ENCODE assay signal across 8 cellular contexts in the genomic region with DNA sequence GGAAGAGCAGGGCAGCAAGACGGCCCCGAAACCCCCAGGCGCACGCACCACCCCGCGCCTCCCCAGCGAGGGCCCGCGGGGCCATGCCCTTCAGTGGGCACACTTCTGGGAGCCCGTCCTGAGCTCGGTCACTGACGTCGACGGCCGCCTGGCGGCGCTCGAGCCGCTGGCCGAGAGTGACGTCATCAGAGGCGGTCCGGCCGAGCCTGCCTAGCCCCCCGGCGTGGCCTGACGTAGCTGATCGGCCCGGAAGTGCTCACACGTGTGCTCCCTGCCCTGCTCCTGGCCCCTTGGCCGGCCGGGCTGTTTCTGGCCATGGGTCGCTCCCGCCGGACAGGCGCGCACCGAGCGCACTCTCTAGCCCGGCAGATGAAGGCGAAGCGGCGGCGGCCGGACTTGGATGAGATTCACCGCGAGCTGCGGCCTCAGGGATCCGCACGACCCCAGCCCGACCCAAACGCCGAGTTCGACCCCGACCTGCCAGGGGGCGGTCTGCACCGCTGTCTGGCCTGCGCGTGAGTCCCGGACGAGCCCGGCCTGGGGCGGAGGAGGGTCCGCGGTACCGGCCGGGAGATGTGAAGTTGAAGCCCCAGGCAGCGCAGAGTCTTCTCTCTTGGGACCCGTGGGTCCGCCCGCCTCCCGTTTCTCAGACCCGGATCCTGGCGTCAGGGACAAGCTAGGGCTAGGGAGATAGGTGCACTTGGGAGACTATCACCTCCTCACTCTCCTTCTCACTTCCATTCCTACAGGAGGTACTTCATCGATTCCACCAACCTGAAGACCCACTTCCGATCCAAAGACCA. TPM values are rescaled to one million over a fixed set of nuclear protein-coding genes. Genes with fewer than 3 reads are reported as not detected.
DNase-seq lines count a peak whose midpoint lies in the region; ATAC-seq and TF ChIP-seq lines count a peak whose summit lies in the region.

Gene ZNF593, plus strand, starts transcription at position 240 of the 803 bp plus-strand sequence. Its CDS starts 76 bp downstream, at position 316.

- DNase-seq in DMS114 treated with DMSO at 0.1 percent for 48 hours (lab: John Stamatoyannopoulos, UW; ENCODE audit: unreplicated experiment) (peak; percentile 74), OCI-M2 (lab: John Stamatoyannopoulos, UW; ENCODE audit: unreplicated experiment) (peak; percentile 60), epithelial cell of proximal tubule (ENCODE audit: low read depth) (no peak)
- peak; percentile 88 for DNase-seq in activated T-cell treated with anti-CD3 and anti-CD28 coated beads, Interleukin-2, amount 50 U/mL, for 1 hour
- peak; percentile 95 for DNase-seq in stimulated activated CD8-positive, alpha-beta memory T cell treated with anti-CD3 and anti-CD28 coated beads, Interleukin-4, amount 100 ng/mL, for 48 hours

- peak within 1 kb of the TSS; percentile 85 for H3K4me3 ChIP-seq in HUES64 (ENCODE audit: low read length)
- H3K4me3 ChIP-seq in epithelial cell of proximal tubule (ENCODE audit: low read depth, low read length) = peak within 1 kb of the TSS; percentile 97
- H3K4me3 ChIP-seq in mucosa of stomach (ENCODE audit: low read length) = peak within 1 kb of the TSS; percentile 86

- H3K9me3 ChIP-seq in HUES64 (ENCODE audit: insufficient read depth, low read depth, low read length) (no peaks in the 10 kb centered on the region), mucosa of stomach (ENCODE audit: control insufficient read depth, low read length) (no peaks in the 10 kb centered on the region)

- H3K36me3 ChIP-seq in HUES64 (ENCODE audit: insufficient read depth, low read length) (peaks cover 5% of the 10 kb centered on the region), mucosa of stomach (ENCODE audit: control insufficient read depth, insufficient read depth, low read length) (no peaks in the 10 kb centered on the region)

- TF ChIP-seq CTCF in epithelial cell of proximal tubule (conservative IDR thresholded peaks at IDR 0.05; ENCODE audit: low read depth, low read length) = peak; percentile 71

- peaks cover 19% of the 10 kb centered on the region for H3K27me3 ChIP-seq in HUES64 (ENCODE audit: insufficient read depth, low read length)
- H3K27me3 ChIP-seq in mucosa of stomach (ENCODE audit: control insufficient read depth, insufficient read depth, low read length) = peaks cover 8% of the 10 kb centered on the region

- H3K4me1 ChIP-seq in HUES64 (ENCODE audit: insufficient read depth, low read length) (peaks cover 23% of the 10 kb centered on the region), mucosa of stomach (ENCODE audit: control insufficient read depth, insufficient read depth, low read length) (no peaks in the 10 kb centered on the region)

- ATAC-seq in GM21423 (IDR thresholded peaks at IDR 0.05; ENCODE audit: unreplicated experiment) = peak; percentile 91

- peak within 1 kb of the TSS; percentile 83 for H3K9ac ChIP-seq in HUES64 (ENCODE audit: low read depth, low read length)
- H3K9ac ChIP-seq in mucosa of stomach (ENCODE audit: low read length) = peak within 1 kb of the TSS; percentile 94

- WGBS in HUES64 = under 1% methylated on average over 74 of the region's 76 CpGs

- H3K27ac ChIP-seq in HUES64 (ENCODE audit: low read depth, low read length) = peak within 1 kb of the TSS; percentile 42

RNA-seq across cellular contexts. Expression of gene ZNF593, which starts in this region (rescaled TPM):
- 31.0 TPM for polyA plus RNA-seq in HUES64 (2013, experiment 1 of 2)
- polyA plus RNA-seq in HUES64 (2013, experiment 2 of 2) = 30.1 TPM
- total RNA-seq in epithelial cell of proximal tubule = 80.4 and 89.3 TPM in 2 replicates
